1 cellular context compared by ENCODE assay signal in genomic region chr1:154598871-154599635, GRCh38.
TF ChIP-seq lines count a peak whose summit lies in the region.

No MANE protein-coding gene starts in this region.

TF ChIP-seq in GM23338, 12 proteins besides CTCF, POLR2A, EP300 and RAD21 (continued from another document):
- no peak for TF ChIP-seq ZNF462 (CRISPR knock-in tag; IDR thresholded peaks at IDR 0.05)
- TF ChIP-seq POLR2AphosphoS5 (IDR thresholded peaks at IDR 0.05; ENCODE audit: low read depth) = no peak
- no peak for TF ChIP-seq REST (IDR thresholded peaks at IDR 0.05; ENCODE audit: unreplicated experiment)
- no peak for TF ChIP-seq JUNB (IDR thresholded peaks at IDR 0.05; ENCODE audit: unreplicated experiment)
- TF ChIP-seq ETS1 (IDR thresholded peaks at IDR 0.05) = no peak
- no peak for TF ChIP-seq EZH2 (IDR thresholded peaks at IDR 0.05; ENCODE audit: low read depth, unreplicated experiment)
TF ChIP-seq in GM23338: peak in this region for 0.
